8 cellular contexts compared by ENCODE assay signal in the genomic region with DNA sequence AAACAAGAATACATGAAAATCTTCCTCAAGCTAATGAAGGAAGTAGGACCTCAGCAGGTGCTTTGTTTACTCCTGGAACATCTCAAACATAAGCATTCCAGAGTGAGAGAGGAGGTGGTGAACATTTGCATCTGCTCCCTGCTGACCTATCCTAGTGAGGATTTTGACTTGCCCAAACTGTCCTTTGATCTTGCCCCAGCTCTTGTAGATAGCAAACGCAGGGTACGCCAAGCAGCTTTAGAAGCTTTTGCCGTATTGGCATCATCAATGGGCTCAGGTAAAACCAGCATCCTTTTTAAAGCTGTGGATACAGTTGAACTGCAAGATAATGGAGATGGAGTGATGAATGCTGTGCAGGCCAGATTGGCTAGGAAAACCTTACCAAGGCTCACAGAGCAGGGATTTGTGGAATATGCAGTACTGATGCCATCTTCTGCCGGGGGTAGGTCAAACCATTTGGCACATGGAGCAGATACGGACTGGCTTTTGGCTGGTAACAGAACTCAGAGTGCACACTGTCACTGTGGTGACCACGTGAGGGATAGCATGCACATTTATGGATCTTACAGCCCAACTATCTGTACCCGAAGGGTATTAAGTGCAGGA. TPM values are rescaled to one million over a fixed set of nuclear protein-coding genes. Genes with fewer than 3 reads are reported as not detected.
DNase-seq lines count a peak whose midpoint lies in the region; ATAC-seq and TF ChIP-seq lines count a peak whose summit lies in the region.

No MANE protein-coding gene starts in this region.

- no peaks in the 10 kb centered on the region for H3K9me2 ChIP-seq in Karpas-422 (replicated peaks; ENCODE audit: insufficient read depth, low read length)

- H3K27me3 ChIP-seq in Karpas-422 (ENCODE audit: low read length) (no peaks in the 10 kb centered on the region), mucosa of stomach (ENCODE audit: control insufficient read depth, insufficient read depth, low read length) (no peaks in the 10 kb centered on the region)

- H3K4me1 ChIP-seq in Karpas-422 (ENCODE audit: low read length), result peaks cover 41% of the 10 kb centered on the region
- H3K4me1 ChIP-seq in mucosa of stomach (ENCODE audit: control insufficient read depth, insufficient read depth, low read length), result peaks cover 5% of the 10 kb centered on the region

- H4K20me1 ChIP-seq in Karpas-422 (ENCODE audit: insufficient read depth, low read depth, low read length), result peaks cover 4% of the 10 kb centered on the region; the same call in 1 of the 2 replicates

- H3K79me2 ChIP-seq in Karpas-422 (ENCODE audit: low read length), result peaks cover 94% of the 10 kb centered on the region

- peaks cover 6% of the 10 kb centered on the region for H3K36me3 ChIP-seq in Karpas-422 (ENCODE audit: insufficient read depth, low read length)
- no peaks in the 10 kb centered on the region for H3K36me3 ChIP-seq in mucosa of stomach (ENCODE audit: control insufficient read depth, insufficient read depth, low read length)

- peak overlapping the region; percentile 78 for H3K4me3 ChIP-seq in Karpas-422 (ENCODE audit: low read length)
- H3K4me3 ChIP-seq in coronary artery, result peak overlapping the region; percentile 81
- H3K4me3 ChIP-seq in mucosa of stomach (ENCODE audit: low read length), result peak overlapping the region; percentile 99

- peak overlapping the region; percentile 61; the same call in 1 of the 2 replicates for H3K27ac ChIP-seq in Karpas-422 (ENCODE audit: low read length)
- H3K27ac ChIP-seq in coronary artery, result no peak overlapping the region

- H3K9ac ChIP-seq in Karpas-422 (ENCODE audit: low read length) (peak overlapping the region; percentile 80), mucosa of stomach (ENCODE audit: low read length) (peak overlapping the region; percentile 88)

- TF ChIP-seq CTCF in coronary artery (IDR thresholded peaks at IDR 0.05), result no peak

- H3K9me3 ChIP-seq in Karpas-422 (ENCODE audit: low read length) (no peaks in the 10 kb centered on the region), mucosa of stomach (ENCODE audit: control insufficient read depth, low read length) (no peaks in the 10 kb centered on the region)

- peak; percentile 69 for DNase-seq in DMS 273 (lab: John Stamatoyannopoulos, UW; ENCODE audit: unreplicated experiment)
- peak; percentile 78 for DNase-seq in Karpas-422
- DNase-seq in coronary artery (ENCODE audit: low spot score), result no peak
- DNase-seq in SKM-1 (lab: John Stamatoyannopoulos, UW; ENCODE audit: unreplicated experiment), result no peak
- DNase-seq in NK-92 (lab: John Stamatoyannopoulos, UW; ENCODE audit: unreplicated experiment), result no peak

- no peak overlapping the region for H2AFZ ChIP-seq in Karpas-422 (ENCODE audit: low read length)

- H3K4me2 ChIP-seq in Karpas-422 (ENCODE audit: low read depth, low read length, poor library complexity, severe bottlenecking), result peak overlapping the region; percentile 88

- ATAC-seq in GM19395 (IDR thresholded peaks at IDR 0.05; ENCODE audit: unreplicated experiment), result no peak
- no peak for ATAC-seq in HG03135 (IDR thresholded peaks at IDR 0.05; ENCODE audit: unreplicated experiment)

RNA-seq across cellular contexts. Expression of gene TOGARAM1, which starts 1.9 kb away (rescaled TPM):
- total RNA-seq in Karpas-422 (2014; rRNA removed; shearing (Covaris generic); ENCODE audit: low replicate concordance), result 21.5 and 34.2 TPM in 2 replicates

RNA-seq across cellular contexts. Expression of gene KLHL28, which starts 2.1 kb away (rescaled TPM):
- 12.8 and 31.4 TPM in 2 replicates for total RNA-seq in Karpas-422 (2014; rRNA removed; shearing (Covaris generic); ENCODE audit: low replicate concordance)

Comparison
In these comparisons a context has a peak if more than half of its experiments do, and no peak if none do; other contexts are left out.
1. DNase-seq: peak in DMS 273 (single experiment) and Karpas-422 (single experiment); none in coronary artery (single experiment), SKM-1 (single experiment) and NK-92 (single experiment).
2. Peak in every context shown above with its lines, with median percentiles within 50 percentile points of each other: H3K4me3 ChIP-seq.